In genomic region chr9:79165006-79165405, GRCh38 we compare ENCODE assay signal across 20 cellular contexts.
DNase-seq lines count a peak whose midpoint lies in the region; ATAC-seq and TF ChIP-seq lines count a peak whose summit lies in the region.
"Had no signal": no experiment of that assay in that cellular context is flagged by ENCODE, and none has a peak within 500 bp of the region (broad histone marks: within the 10 kb centered on the region; RNA-seq: fewer than 3 reads in every experiment).

No MANE protein-coding gene starts in this region.

- CTCF ChIA-PET in RWPE1 (lab: Yijun Ruan, JAX): interaction anchor here (0.5 kb wide), 2 partner anchors 112 to 466 kb away, joined by 3 to 5 read pairs; no protein-coding TSS in a partner anchor

- no peak overlapping the region for H3K27ac ChIP-seq in RWPE1
- H3K27ac ChIP-seq: KMS-11, ovary, vagina had no signal

- POLR2A ChIA-PET in RWPE1 (lab: Yijun Ruan, JAX; ENCODE audit: low non-redundant PET): no interaction called here

- DNase-seq in AG08396 (ENCODE audit: low spot score) (peak; percentile 12), HS-5 (ENCODE audit: low read depth) (peak; percentile 6), RWPE1 (ENCODE audit: low spot score) (peak; percentile 65), fibroblast of peridontal ligament (ENCODE audit: extremely low read depth) (peak; percentile 7), ecto neural progenitor cell (ENCODE audit: low spot score) (no peak), iPS-NIHi11 (ENCODE audit: low spot score) (no peak)
- DNase-seq: ACHN; activated CD4-positive, alpha-beta T cell treated with anti-CD3 and anti-CD28 coated beads for 1 hour; activated effector memory CD4-positive, alpha-beta T cell treated with Interleukin-2 at 50 U/mL for 16 hours; amniotic stem cell; CD8-positive, alpha-beta T cell; DND-41; NCI-H146; ovary; SHP77 treated with DMSO at 0.1 percent for 48 hours; stimulated activated CD4-positive, alpha-beta T cell treated with anti-CD3 and anti-CD28 coated beads, Interleukin-4, amount 100 ng/mL, for 24 hours had no signal

- no peak for ATAC-seq in HG03342 (IDR thresholded peaks at IDR 0.05; ENCODE audit: unreplicated experiment)
- ATAC-seq in GM19023 (IDR thresholded peaks at IDR 0.05; ENCODE audit: unreplicated experiment): no peak
- ATAC-seq: CD8-positive, alpha-beta T cell had no signal

- no peak for TF ChIP-seq CTCF in RWPE1 (conservative IDR thresholded peaks at IDR 0.05; ENCODE audit: low read depth)

Comparison
In these comparisons a context has a peak if more than half of its experiments do, and no peak if none do; other contexts are left out.
1. DNase-seq: peak in AG08396 (single experiment), HS-5 (single experiment), RWPE1 (single experiment) and fibroblast of peridontal ligament (single experiment); none in ecto neural progenitor cell (single experiment) and iPS-NIHi11 (single experiment).